Comparison of ENCODE assay signal across 1 cellular context in genomic region chr15:98596885-98597343, GRCh38.
TF ChIP-seq lines count a peak whose summit lies in the region.

No MANE protein-coding gene starts in this region.

TF ChIP-seq in IMR-90, 13 proteins besides CTCF, POLR2A, EP300 and RAD21 (continued from another document):
- TF ChIP-seq RFX5 (IDR thresholded peaks at IDR 0.05; ENCODE audit: low read depth, low read length) (no peak), MXI1 (IDR thresholded peaks at IDR 0.05; ENCODE audit: borderline replicate concordance, low read depth, low read length) (no peak), RCOR1 (IDR thresholded peaks at IDR 0.05; ENCODE audit: insufficient replicate concordance, low read length) (no peak)
TF ChIP-seq in IMR-90: peak in this region for 0.
